17 cellular contexts compared by ENCODE assay signal in the genomic region with DNA sequence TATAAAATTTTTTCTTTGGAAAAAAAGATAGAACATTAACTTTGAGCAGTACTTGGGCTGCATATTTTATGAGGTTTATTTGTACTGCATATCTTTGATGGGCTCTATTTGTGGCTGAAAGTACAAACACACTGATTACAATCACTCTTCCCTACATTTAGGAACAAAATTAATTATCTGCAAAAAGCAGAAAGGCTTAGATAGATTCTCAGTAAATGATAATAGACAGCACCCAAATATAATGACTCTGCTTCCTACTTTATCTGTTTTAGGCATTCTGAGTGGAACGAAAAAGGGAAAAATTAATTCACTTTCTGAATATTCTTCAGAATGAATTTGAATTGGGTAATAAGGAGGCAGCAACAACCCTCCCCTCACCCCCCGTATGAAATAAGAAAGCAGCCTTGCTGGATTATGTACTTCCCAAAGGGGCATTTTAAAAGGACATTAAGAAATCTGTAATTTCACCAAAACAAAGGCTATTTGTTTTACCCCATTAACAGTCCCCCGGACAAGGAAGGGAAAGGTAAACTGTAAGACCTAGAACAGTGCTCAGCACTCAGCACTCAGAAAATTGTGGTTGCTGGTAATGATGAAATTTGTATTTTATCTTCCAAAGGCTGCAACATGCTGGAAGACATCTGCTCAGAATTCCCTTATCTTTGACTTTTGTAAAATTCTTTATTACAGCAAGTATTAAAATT.
DNase-seq lines count a peak whose midpoint lies in the region; ATAC-seq, FAIRE-seq and TF ChIP-seq lines count a peak whose summit lies in the region.
"Had no signal": no experiment of that assay in that cellular context is flagged by ENCODE, and none has a peak within 500 bp of the region (broad histone marks: within the 10 kb centered on the region; RNA-seq: fewer than 3 reads in every experiment).

No MANE protein-coding gene starts in this region.

- no peak overlapping the region for H3K9ac ChIP-seq in H1 (replicated peaks in 1 of 4; ENCODE audit: extremely low read depth in 1 of 4, low read depth in 3 of 4, low read length in 3 of 4)

- H2BK120ac ChIP-seq in H1 (replicated peaks; ENCODE audit: low read depth, low read length) = no peak overlapping the region

- no peak overlapping the region for H2BK5ac ChIP-seq in H1 (ENCODE audit: low read depth, low read length)

- TF ChIP-seq CTCF in H1 (IDR thresholded peaks at IDR 0.05; ENCODE audit: control extremely low read depth in 1 of 3, insufficient read depth in 1 of 3, low read depth in 1 of 3, low read length in 3 of 3) = no peak

- no peak for TF ChIP-seq POLR2A in H1 (IDR thresholded peaks at IDR 0.05; ENCODE audit: control extremely low read depth in 1 of 2, low read depth in 2 of 2, low read length in 2 of 2)

- H2AK5ac ChIP-seq in H1 (ENCODE audit: low read depth, low read length) = no peak overlapping the region

- H3K4me3 ChIP-seq in right cardiac atrium (ENCODE audit: low read length) = no peak overlapping the region
- no peak overlapping the region for H3K4me3 ChIP-seq in H1 (ENCODE audit: extremely low read depth in 1 of 4, insufficient read depth in 2 of 4, low read depth in 3 of 4, low read length in 4 of 4)
- H3K4me3 ChIP-seq: HAP-1, K562 had no signal

- H3K23ac ChIP-seq in H1 (ENCODE audit: insufficient read length) = no peak overlapping the region

- no peak overlapping the region for H3K4ac ChIP-seq in H1 (replicated peaks; ENCODE audit: insufficient read length, low read depth, low read length)

- H3K23me2 ChIP-seq in H1 (ENCODE audit: low read depth, low read length) = no peaks in the 10 kb centered on the region

- POLR2A ChIA-PET in H1 (lab: Charles Lee; ENCODE audit: partially characterized antibody) = no interaction called here

- no peak for TF ChIP-seq RAD21 in H1 (IDR thresholded peaks at IDR 0.05 in 1 of 2, conservative IDR thresholded peaks at IDR 0.05 in 1 of 2; ENCODE audit: low read depth in 2 of 2, low read length in 2 of 2)

- TF ChIP-seq EP300 in H1 (IDR thresholded peaks at IDR 0.05; ENCODE audit: borderline replicate concordance in 1 of 2, low read depth in 2 of 2, low read length in 2 of 2) = no peak

- no peak overlapping the region for H4K8ac ChIP-seq in H1 (ENCODE audit: extremely low read depth, insufficient read depth, low read length)

- CTCF ChIA-PET in H1 (lab: Charles Lee; ENCODE audit: partially characterized antibody) = no interaction called here

- H3K56ac ChIP-seq in H1 (replicated peaks; ENCODE audit: insufficient read length, low read depth, low read length) = no peak overlapping the region

- H3K14ac ChIP-seq in H1 (ENCODE audit: insufficient read length) = no peak overlapping the region

- no peak for DNase-seq in left ventricle myocardium superior
- no peak for DNase-seq in right cardiac atrium
- DNase-seq in H1 (ENCODE audit: low read depth in 1 of 2, low spot score in 2 of 2) = no peak
- DNase-seq in GM19239 (ENCODE audit: insufficient read length, low spot score) = no peak
- DNase-seq: AML-193; Caco-2; CD4-positive, alpha-beta T cell; GDM1 had no signal

- intact Hi-C loops in left ventricle myocardium superior (cut with micrococcal nuclease) = no loop called here
- intact Hi-C loops in right cardiac atrium (cut with DNase I) = no loop called here

- no peak overlapping the region for H2AFZ ChIP-seq in H1 (ENCODE audit: low read length)

- no peaks in the 10 kb centered on the region for H3K79me2 ChIP-seq in H1 (ENCODE audit: control insufficient read depth in 1 of 2, insufficient read depth in 2 of 2, low read length in 2 of 2)

- no peaks in the 10 kb centered on the region for H4K20me1 ChIP-seq in H1 (replicated peaks in 1 of 2; ENCODE audit: control insufficient read depth in 1 of 2, insufficient read depth in 2 of 2, low read length in 2 of 2)

- 44% methylated on average over 3 of the region's 3 CpGs for WGBS in right cardiac atrium
- 83% methylated on average over 3 of the region's 3 CpGs; no CpG with 5 or more reads in 1 of the 2 experiments for WGBS in H1 (ENCODE audit: extremely low coverage in 1 of 2, insufficient coverage in 1 of 2, insufficient read length in 1 of 2, insufficient replicate concordance in 2 of 2, low coverage in 1 of 2, low lambda C conversion rate in 2 of 2, missing lambda C conversion rate in 1 of 2), 2 experiments

- H3K4me2 ChIP-seq in H1 (ENCODE audit: insufficient read depth in 1 of 2, low read depth in 2 of 2, low read length in 2 of 2) = no peak overlapping the region

- H4K91ac ChIP-seq in H1 (replicated peaks; ENCODE audit: insufficient read length, low read length) = no peak overlapping the region

- H3K4me1 ChIP-seq in right cardiac atrium (ENCODE audit: control insufficient read depth, insufficient read depth, low read length) (no peaks in the 10 kb centered on the region), H1 (replicated peaks in 1 of 4; ENCODE audit: control insufficient read depth in 3 of 4, insufficient read depth in 4 of 4, low read length in 3 of 4) (no peaks in the 10 kb centered on the region)
- H3K4me1 ChIP-seq: Caco-2 had no signal

- H3K27ac ChIP-seq in right cardiac atrium (ENCODE audit: low read length) (no peak overlapping the region), KOPT-K1 (ENCODE audit: low read depth, low read length, poor library complexity, severe bottlenecking) (peak overlapping the region; percentile 92), H1 (ENCODE audit: low read depth, low read length) (no peak overlapping the region)
- H3K27ac ChIP-seq: C4-2B, HL-60 had no signal

- H3K36me3 ChIP-seq in KOPT-K1 (ENCODE audit: insufficient read depth, low read length) = no peaks in the 10 kb centered on the region
- no peaks in the 10 kb centered on the region for H3K36me3 ChIP-seq in H1 (ENCODE audit: control insufficient read depth in 2 of 4, insufficient read depth in 4 of 4, low read length in 3 of 4)
- H3K36me3 ChIP-seq: HAP-1 had no signal

- no peak overlapping the region for H4K5ac ChIP-seq in H1 (ENCODE audit: insufficient read length, low read depth, low read length)

- no peak overlapping the region for H2BK12ac ChIP-seq in H1 (ENCODE audit: low read depth, low read length)

- no peak overlapping the region for H3K18ac ChIP-seq in H1 (ENCODE audit: extremely low read depth, low read length)

- peak; percentile 58 for FAIRE-seq in H1 (lab: Jason Lieb, UNC)
- no peak for FAIRE-seq in GM19239 (lab: Jason Lieb, UNC)
- FAIRE-seq: A204.1, D721Med, GM18507, K562 had no signal

- no peak overlapping the region for H2BK20ac ChIP-seq in H1 (ENCODE audit: low read length)

- no peaks in the 10 kb centered on the region for H3K79me1 ChIP-seq in H1 (ENCODE audit: low read depth, low read length)

- no peak overlapping the region for H2BK15ac ChIP-seq in H1 (ENCODE audit: low read length)

- no peaks in the 10 kb centered on the region for H3K27me3 ChIP-seq in right cardiac atrium (ENCODE audit: control insufficient read depth, insufficient read depth)
- no peaks in the 10 kb centered on the region for H3K27me3 ChIP-seq in H1 (replicated peaks in 1 of 4; ENCODE audit: control insufficient read depth in 3 of 4, extremely low read depth in 1 of 4, insufficient read depth in 3 of 4, low read length in 3 of 4)

- ATAC-seq in left ventricle myocardium superior (peak; percentile 26), right cardiac atrium (no peak), GM19035 (IDR thresholded peaks at IDR 0.05; ENCODE audit: unreplicated experiment) (no peak)
- ATAC-seq: K562 had no signal

- H3K9me3 ChIP-seq in right cardiac atrium (ENCODE audit: control insufficient read depth, low read length) = no peaks in the 10 kb centered on the region
- H3K9me3 ChIP-seq in KOPT-K1 (ENCODE audit: insufficient read depth, low read length, poor library complexity, severe bottlenecking) = no peaks in the 10 kb centered on the region
- H3K9me3 ChIP-seq in H1 (ENCODE audit: insufficient read depth in 2 of 2, low read depth in 1 of 2, low read length in 1 of 2) = no peaks in the 10 kb centered on the region
- H3K9me3 ChIP-seq: Caco-2, HAP-1 had no signal

TF ChIP-seq in H1, 55 proteins besides CTCF, POLR2A, EP300 and RAD21:
- TF ChIP-seq GABPA (IDR thresholded peaks at IDR 0.05; ENCODE audit: borderline replicate concordance, insufficient read depth, low read length) = no peak
- no peak for TF ChIP-seq CTBP2 (IDR thresholded peaks at IDR 0.05; ENCODE audit: borderline replicate concordance, insufficient read depth, insufficient read length, low read length)
- TF ChIP-seq CBX8 (IDR thresholded peaks at IDR 0.05; ENCODE audit: borderline replicate concordance, low read depth, low read length) = no peak
- no peak for TF ChIP-seq NANOG (IDR thresholded peaks at IDR 0.05; ENCODE audit: insufficient read depth, low read depth, low read length, poor library complexity, severe bottlenecking)
- TF ChIP-seq CBX5 (IDR thresholded peaks at IDR 0.05; ENCODE audit: low read depth, low read length) = no peak
TF ChIP-seq in H1: peak in this region for 0.
